Comparison of ENCODE assay signal across 1 cellular context in genomic region chr22:22796729-22797128, GRCh38.
TF ChIP-seq lines count a peak whose summit lies in the region.

No MANE protein-coding gene starts in this region.

TF ChIP-seq in WTC11, 78 proteins besides CTCF, POLR2A, EP300 and RAD21 (continued from another document):
- no peak for TF ChIP-seq STAT6 (CRISPR knock-in tag; conservative IDR thresholded peaks at IDR 0.05; ENCODE audit: low read depth)
